In the genomic region with DNA sequence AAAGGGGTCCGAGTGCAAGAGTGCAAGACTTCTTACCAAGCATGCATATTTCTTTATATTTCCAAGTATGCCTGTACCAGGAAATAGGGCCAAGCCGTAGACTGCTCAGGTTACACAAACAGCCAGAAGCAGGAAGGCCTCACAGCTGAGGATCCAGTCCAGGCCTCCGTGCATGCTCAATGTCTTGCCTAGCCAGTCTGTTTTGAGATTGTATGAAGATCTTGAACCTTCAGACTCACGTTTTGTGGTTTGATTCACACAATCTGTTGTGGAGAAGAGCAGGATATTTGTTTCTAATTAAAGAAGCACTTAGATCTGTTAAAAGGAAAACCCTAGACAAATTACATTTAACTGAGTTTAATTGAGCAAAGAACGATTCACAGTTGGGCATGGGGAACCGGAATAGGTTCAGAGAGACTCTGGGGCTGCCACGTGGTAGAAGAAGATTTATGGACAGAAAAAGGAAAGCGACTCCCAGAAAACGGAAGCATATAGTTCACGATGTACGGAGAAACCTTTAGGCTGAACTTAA, we compare ENCODE assay signal across 2 cellular contexts.
TF ChIP-seq lines count a peak whose summit lies in the region.

No MANE protein-coding gene starts in this region.

TF ChIP-seq in HEK293T, 16 proteins besides CTCF, POLR2A, EP300 and RAD21 (continued from another document):
- TF ChIP-seq, protein P1, sequence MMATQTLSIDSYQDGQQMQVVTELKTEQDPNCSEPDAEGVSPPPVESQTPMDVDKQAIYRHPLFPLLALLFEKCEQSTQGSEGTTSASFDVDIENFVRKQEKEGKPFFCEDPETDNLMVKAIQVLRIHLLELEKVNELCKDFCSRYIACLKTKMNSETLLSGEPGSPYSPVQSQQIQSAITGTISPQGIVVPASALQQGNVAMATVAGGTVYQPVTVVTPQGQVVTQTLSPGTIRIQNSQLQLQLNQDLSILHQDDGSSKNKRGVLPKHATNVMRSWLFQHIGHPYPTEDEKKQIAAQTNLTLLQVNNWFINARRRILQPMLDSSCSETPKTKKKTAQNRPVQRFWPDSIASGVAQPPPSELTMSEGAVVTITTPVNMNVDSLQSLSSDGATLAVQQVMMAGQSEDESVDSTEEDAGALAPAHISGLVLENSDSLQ (IDR thresholded peaks at IDR 0.05): 0 out of 2 replicates have a peak, but pooled peaks have one; percentile 17
- no peak for TF ChIP-seq CTBP1 (IDR thresholded peaks at IDR 0.05; ENCODE audit: borderline replicate concordance)
- TF ChIP-seq ZNF384 (IDR thresholded peaks at IDR 0.05): no peak
- TF ChIP-seq SP1 (IDR thresholded peaks at IDR 0.05): no peak
- no peak for TF ChIP-seq FOXA1 (IDR thresholded peaks at IDR 0.05)
- TF ChIP-seq ELF4 (IDR thresholded peaks at IDR 0.05): 0 out of 2 replicates have a peak, but pooled peaks have one; percentile 38
- TF ChIP-seq HDGF (IDR thresholded peaks at IDR 0.05; ENCODE audit: borderline replicate concordance): no peak
- TF ChIP-seq NFRKB (IDR thresholded peaks at IDR 0.05): no peak
- peak; percentile 65 for TF ChIP-seq L3MBTL2 (conservative IDR thresholded peaks at IDR 0.05)
- no peak for TF ChIP-seq ARNT (IDR thresholded peaks at IDR 0.05)
- TF ChIP-seq SUZ12 (IDR thresholded peaks at IDR 0.05): no peak
- no peak for TF ChIP-seq FOXM1 (IDR thresholded peaks at IDR 0.05; ENCODE audit: borderline replicate concordance)
- no peak for TF ChIP-seq LEF1 (IDR thresholded peaks at IDR 0.05; ENCODE audit: borderline replicate concordance)
- TF ChIP-seq TARDBP (IDR thresholded peaks at IDR 0.05): no peak
- TF ChIP-seq FOXK2 (IDR thresholded peaks at IDR 0.05): no peak

TF ChIP-seq in K562, 482 proteins besides CTCF, POLR2A, EP300 and RAD21 (continued from another document and continues in another):
- TF ChIP-seq, protein P2, sequence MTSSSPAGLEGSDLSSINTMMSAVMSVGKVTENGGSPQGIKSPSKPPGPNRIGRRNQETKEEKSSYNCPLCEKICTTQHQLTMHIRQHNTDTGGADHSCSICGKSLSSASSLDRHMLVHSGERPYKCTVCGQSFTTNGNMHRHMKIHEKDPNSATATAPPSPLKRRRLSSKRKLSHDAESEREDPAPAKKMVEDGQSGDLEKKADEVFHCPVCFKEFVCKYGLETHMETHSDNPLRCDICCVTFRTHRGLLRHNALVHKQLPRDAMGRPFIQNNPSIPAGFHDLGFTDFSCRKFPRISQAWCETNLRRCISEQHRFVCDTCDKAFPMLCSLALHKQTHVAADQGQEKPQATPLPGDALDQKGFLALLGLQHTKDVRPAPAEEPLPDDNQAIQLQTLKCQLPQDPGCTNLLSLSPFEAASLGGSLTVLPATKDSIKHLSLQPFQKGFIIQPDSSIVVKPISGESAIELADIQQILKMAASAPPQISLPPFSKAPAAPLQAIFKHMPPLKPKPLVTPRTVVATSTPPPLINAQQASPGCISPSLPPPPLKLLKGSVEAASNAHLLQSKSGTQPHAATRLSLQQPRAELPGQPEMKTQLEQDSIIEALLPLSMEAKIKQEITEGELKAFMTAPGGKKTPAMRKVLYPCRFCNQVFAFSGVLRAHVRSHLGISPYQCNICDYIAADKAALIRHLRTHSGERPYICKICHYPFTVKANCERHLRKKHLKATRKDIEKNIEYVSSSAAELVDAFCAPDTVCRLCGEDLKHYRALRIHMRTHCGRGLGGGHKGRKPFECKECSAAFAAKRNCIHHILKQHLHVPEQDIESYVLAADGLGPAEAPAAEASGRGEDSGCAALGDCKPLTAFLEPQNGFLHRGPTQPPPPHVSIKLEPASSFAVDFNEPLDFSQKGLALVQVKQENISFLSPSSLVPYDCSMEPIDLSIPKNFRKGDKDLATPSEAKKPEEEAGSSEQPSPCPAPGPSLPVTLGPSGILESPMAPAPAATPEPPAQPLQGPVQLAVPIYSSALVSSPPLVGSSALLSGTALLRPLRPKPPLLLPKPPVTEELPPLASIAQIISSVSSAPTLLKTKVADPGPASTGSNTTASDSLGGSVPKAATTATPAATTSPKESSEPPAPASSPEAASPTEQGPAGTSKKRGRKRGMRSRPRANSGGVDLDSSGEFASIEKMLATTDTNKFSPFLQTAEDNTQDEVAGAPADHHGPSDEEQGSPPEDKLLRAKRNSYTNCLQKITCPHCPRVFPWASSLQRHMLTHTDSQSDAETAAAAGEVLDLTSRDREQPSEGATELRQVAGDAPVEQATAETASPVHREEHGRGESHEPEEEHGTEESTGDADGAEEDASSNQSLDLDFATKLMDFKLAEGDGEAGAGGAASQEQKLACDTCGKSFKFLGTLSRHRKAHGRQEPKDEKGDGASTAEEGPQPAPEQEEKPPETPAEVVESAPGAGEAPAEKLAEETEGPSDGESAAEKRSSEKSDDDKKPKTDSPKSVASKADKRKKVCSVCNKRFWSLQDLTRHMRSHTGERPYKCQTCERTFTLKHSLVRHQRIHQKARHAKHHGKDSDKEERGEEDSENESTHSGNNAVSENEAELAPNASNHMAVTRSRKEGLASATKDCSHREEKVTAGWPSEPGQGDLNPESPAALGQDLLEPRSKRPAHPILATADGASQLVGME (CRISPR knock-in tag; IDR thresholded peaks at IDR 0.05): no peak
- peak; percentile 47 for TF ChIP-seq TAF1 (IDR thresholded peaks at IDR 0.05; ENCODE audit: control insufficient read depth, extremely low read depth, insufficient read depth, low read length, severe bottlenecking)
- TF ChIP-seq RB1 (IDR thresholded peaks at IDR 0.05; ENCODE audit: low read depth): no peak
- TF ChIP-seq BRD9 (IDR thresholded peaks at IDR 0.05; ENCODE audit: low read depth, partially characterized antibody): no peak
- TF ChIP-seq PHTF2 (CRISPR knock-in tag; IDR thresholded peaks at IDR 0.05): no peak
- TF ChIP-seq SMAD3 (CRISPR knock-in tag; conservative IDR thresholded peaks at IDR 0.05): no peak
- peak; percentile 72 for TF ChIP-seq ZFX (CRISPR knock-in tag; IDR thresholded peaks at IDR 0.05)
- 0 out of 2 replicates have a peak, but pooled peaks have one; percentile 49 for TF ChIP-seq NFXL1 (CRISPR knock-in tag; IDR thresholded peaks at IDR 0.05)
- TF ChIP-seq TSC22D4 (tag; IDR thresholded peaks at IDR 0.05): no peak
- TF ChIP-seq, protein P3, sequence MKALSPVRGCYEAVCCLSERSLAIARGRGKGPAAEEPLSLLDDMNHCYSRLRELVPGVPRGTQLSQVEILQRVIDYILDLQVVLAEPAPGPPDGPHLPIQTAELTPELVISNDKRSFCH (CRISPR knock-in tag; IDR thresholded peaks at IDR 0.05): no peak
- TF ChIP-seq, protein P3 (tag; IDR thresholded peaks at IDR 0.05): peak; percentile 26; the same call in 1 of the 2 replicates
- no peak for TF ChIP-seq ERF (CRISPR knock-in tag; IDR thresholded peaks at IDR 0.05)
- no peak for TF ChIP-seq CCNT2 (IDR thresholded peaks at IDR 0.05; ENCODE audit: borderline replicate concordance, extremely low read depth, insufficient read length, low read depth, low read length)
- TF ChIP-seq MTA3 (IDR thresholded peaks at IDR 0.05; ENCODE audit: borderline replicate concordance): 0 out of 2 replicates have a peak, but pooled peaks have one; percentile 17
- 0 out of 2 replicates have a peak, but pooled peaks have one; percentile 10 for TF ChIP-seq NCOA1 (IDR thresholded peaks at IDR 0.05; ENCODE audit: low read depth)
- 0 out of 2 replicates have a peak, but pooled peaks have one; percentile 18 for TF ChIP-seq ETV1 (tag; conservative IDR thresholded peaks at IDR 0.05; ENCODE audit: low read depth)
- TF ChIP-seq ZKSCAN3 (CRISPR knock-in tag; IDR thresholded peaks at IDR 0.05): no peak
- TF ChIP-seq ARID1B (IDR thresholded peaks at IDR 0.05): no peak; the same call in 1 of the 2 replicates
- TF ChIP-seq PML (IDR thresholded peaks at IDR 0.05; ENCODE audit: low read length): no peak; the same call in 1 of the 2 replicates
- TF ChIP-seq, protein P4, sequence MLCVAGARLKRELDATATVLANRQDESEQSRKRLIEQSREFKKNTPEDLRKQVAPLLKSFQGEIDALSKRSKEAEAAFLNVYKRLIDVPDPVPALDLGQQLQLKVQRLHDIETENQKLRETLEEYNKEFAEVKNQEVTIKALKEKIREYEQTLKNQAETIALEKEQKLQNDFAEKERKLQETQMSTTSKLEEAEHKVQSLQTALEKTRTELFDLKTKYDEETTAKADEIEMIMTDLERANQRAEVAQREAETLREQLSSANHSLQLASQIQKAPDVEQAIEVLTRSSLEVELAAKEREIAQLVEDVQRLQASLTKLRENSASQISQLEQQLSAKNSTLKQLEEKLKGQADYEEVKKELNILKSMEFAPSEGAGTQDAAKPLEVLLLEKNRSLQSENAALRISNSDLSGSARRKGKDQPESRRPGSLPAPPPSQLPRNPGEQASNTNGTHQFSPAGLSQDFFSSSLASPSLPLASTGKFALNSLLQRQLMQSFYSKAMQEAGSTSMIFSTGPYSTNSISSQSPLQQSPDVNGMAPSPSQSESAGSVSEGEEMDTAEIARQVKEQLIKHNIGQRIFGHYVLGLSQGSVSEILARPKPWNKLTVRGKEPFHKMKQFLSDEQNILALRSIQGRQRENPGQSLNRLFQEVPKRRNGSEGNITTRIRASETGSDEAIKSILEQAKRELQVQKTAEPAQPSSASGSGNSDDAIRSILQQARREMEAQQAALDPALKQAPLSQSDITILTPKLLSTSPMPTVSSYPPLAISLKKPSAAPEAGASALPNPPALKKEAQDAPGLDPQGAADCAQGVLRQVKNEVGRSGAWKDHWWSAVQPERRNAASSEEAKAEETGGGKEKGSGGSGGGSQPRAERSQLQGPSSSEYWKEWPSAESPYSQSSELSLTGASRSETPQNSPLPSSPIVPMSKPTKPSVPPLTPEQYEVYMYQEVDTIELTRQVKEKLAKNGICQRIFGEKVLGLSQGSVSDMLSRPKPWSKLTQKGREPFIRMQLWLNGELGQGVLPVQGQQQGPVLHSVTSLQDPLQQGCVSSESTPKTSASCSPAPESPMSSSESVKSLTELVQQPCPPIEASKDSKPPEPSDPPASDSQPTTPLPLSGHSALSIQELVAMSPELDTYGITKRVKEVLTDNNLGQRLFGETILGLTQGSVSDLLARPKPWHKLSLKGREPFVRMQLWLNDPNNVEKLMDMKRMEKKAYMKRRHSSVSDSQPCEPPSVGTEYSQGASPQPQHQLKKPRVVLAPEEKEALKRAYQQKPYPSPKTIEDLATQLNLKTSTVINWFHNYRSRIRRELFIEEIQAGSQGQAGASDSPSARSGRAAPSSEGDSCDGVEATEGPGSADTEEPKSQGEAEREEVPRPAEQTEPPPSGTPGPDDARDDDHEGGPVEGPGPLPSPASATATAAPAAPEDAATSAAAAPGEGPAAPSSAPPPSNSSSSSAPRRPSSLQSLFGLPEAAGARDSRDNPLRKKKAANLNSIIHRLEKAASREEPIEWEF (CRISPR knock-in tag; IDR thresholded peaks at IDR 0.05): peak; percentile 61; the same call in 1 of the 2 replicates
- TF ChIP-seq STAT5A (IDR thresholded peaks at IDR 0.05; ENCODE audit: borderline replicate concordance, low read length): peak; percentile 73
- TF ChIP-seq, protein P5, sequence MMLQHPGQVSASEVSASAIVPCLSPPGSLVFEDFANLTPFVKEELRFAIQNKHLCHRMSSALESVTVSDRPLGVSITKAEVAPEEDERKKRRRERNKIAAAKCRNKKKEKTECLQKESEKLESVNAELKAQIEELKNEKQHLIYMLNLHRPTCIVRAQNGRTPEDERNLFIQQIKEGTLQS (IDR thresholded peaks at IDR 0.05): no peak
- TF ChIP-seq, protein P5 (CRISPR knock-in tag; conservative IDR thresholded peaks at IDR 0.05): no peak
- TF ChIP-seq TBL1XR1 (IDR thresholded peaks at IDR 0.05; ENCODE audit: low read length in 2 of 2): peak in 1 of 2 experiments; percentile 51; a peak in 1 of 4 replicates
- TF ChIP-seq BRCA1 (IDR thresholded peaks at IDR 0.05): no peak
- TF ChIP-seq BRCA1 (CRISPR knock-in tag; IDR thresholded peaks at IDR 0.05): no peak
- peak; percentile 54 for TF ChIP-seq EP400 (IDR thresholded peaks at IDR 0.05)
- TF ChIP-seq ZNF143 (CRISPR knock-in tag; IDR thresholded peaks at IDR 0.05): no peak
- TF ChIP-seq, protein P6, sequence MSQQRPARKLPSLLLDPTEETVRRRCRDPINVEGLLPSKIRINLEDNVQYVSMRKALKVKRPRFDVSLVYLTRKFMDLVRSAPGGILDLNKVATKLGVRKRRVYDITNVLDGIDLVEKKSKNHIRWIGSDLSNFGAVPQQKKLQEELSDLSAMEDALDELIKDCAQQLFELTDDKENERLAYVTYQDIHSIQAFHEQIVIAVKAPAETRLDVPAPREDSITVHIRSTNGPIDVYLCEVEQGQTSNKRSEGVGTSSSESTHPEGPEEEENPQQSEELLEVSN (IDR thresholded peaks at IDR 0.05; ENCODE audit: borderline replicate concordance in 1 of 2, extremely low read depth in 1 of 2, insufficient read depth in 1 of 2, insufficient read length in 1 of 2, low read depth in 1 of 2, low read length in 1 of 2, poor library complexity in 1 of 2, severe bottlenecking in 1 of 2): peak in 1 of 2 experiments; percentile 30
- peak; percentile 87 for TF ChIP-seq L3MBTL2 (IDR thresholded peaks at IDR 0.05)
- 0 out of 2 replicates have a peak, but pooled peaks have one; percentile 36 for TF ChIP-seq SMAD4 (CRISPR knock-in tag; conservative IDR thresholded peaks at IDR 0.05)
- no peak for TF ChIP-seq ZNF561 (CRISPR knock-in tag; conservative IDR thresholded peaks at IDR 0.05)
- TF ChIP-seq, protein P7, sequence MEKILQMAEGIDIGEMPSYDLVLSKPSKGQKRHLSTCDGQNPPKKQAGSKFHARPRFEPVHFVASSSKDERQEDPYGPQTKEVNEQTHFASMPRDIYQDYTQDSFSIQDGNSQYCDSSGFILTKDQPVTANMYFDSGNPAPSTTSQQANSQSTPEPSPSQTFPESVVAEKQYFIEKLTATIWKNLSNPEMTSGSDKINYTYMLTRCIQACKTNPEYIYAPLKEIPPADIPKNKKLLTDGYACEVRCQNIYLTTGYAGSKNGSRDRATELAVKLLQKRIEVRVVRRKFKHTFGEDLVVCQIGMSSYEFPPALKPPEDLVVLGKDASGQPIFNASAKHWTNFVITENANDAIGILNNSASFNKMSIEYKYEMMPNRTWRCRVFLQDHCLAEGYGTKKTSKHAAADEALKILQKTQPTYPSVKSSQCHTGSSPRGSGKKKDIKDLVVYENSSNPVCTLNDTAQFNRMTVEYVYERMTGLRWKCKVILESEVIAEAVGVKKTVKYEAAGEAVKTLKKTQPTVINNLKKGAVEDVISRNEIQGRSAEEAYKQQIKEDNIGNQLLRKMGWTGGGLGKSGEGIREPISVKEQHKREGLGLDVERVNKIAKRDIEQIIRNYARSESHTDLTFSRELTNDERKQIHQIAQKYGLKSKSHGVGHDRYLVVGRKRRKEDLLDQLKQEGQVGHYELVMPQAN (IDR thresholded peaks at IDR 0.05; ENCODE audit: borderline replicate concordance): 0 out of 2 replicates have a peak, but pooled peaks have one; percentile 20
- TF ChIP-seq FOXK2 (conservative IDR thresholded peaks at IDR 0.05 in 1 of 2, IDR thresholded peaks at IDR 0.05 in 1 of 2; ENCODE audit: low read depth in 2 of 2): peak; percentile 28 to 32; a peak in 2 of 4 replicates
